In genomic region chr18:63197246-63197791, GRCh38 we compare ENCODE assay signal across 11 cellular contexts.
DNase-seq lines count a peak whose midpoint lies in the region; ATAC-seq and TF ChIP-seq lines count a peak whose summit lies in the region.
"Had no signal": no experiment of that assay in that cellular context is flagged by ENCODE, and none has a peak within 500 bp of the region (broad histone marks: within the 10 kb centered on the region; RNA-seq: fewer than 3 reads in every experiment).

No MANE protein-coding gene starts in this region.

- H4K20me1 ChIP-seq in OCI-LY3 (ENCODE audit: insufficient read depth, low read length), result peaks cover 95% of the 10 kb centered on the region

- no peak overlapping the region for H2AFZ ChIP-seq in OCI-LY3 (ENCODE audit: low read depth, low read length)

- no peak overlapping the region for H3K27ac Mint-ChIP-seq in naive thymus-derived CD8-positive, alpha-beta T cell

- H3K4me2 ChIP-seq in OCI-LY3 (ENCODE audit: low read length), result peak overlapping the region; percentile 36

- ATAC-seq in naive thymus-derived CD8-positive, alpha-beta T cell, result peak; percentile 48 to 52
- ATAC-seq in GM18907 (IDR thresholded peaks at IDR 0.05; ENCODE audit: unreplicated experiment) (no peak), HG03571 (IDR thresholded peaks at IDR 0.05; ENCODE audit: unreplicated experiment) (no peak)
- ATAC-seq: left ventricle myocardium superior had no signal

- H3K79me2 ChIP-seq in OCI-LY3 (ENCODE audit: low read length), result peaks cover 98% of the 10 kb centered on the region

- no peaks in the 10 kb centered on the region for H3K9me3 Mint-ChIP-seq in naive thymus-derived CD8-positive, alpha-beta T cell

- POLR2A ChIA-PET in naive thymus-derived CD8-positive, alpha-beta T cell (lab: Charles Lee), result interaction anchor here (0.7 to 3.5 kb wide), 10 partner anchors 9 to 122 kb away, joined by 3 to 17 read pairs (median 6); partner anchors contain the start of gene BCL2

- DNase-seq in NCI-H748 (lab: John Stamatoyannopoulos, UW; ENCODE audit: unreplicated experiment), result peak; percentile 44
- no peak for DNase-seq in NCI-H748 treated with DMSO at 0.1 percent for 48 hours (lab: John Stamatoyannopoulos, UW)
- DNase-seq in GF-D8 (lab: John Stamatoyannopoulos, UW), result peak; percentile 63
- DNase-seq in naive thymus-derived CD8-positive, alpha-beta T cell, result peak in 4 of 10 donors; percentile 22 to 47 (median 36)
- no peak for DNase-seq in iPS-NIHi11 (ENCODE audit: low spot score)
- DNase-seq: left ventricle myocardium superior, MM.1S, occipital lobe had no signal

- H3K27me3 ChIP-seq in OCI-LY3 (ENCODE audit: low read depth, low read length), result no peaks in the 10 kb centered on the region

- H3K36me3 Mint-ChIP-seq in naive thymus-derived CD8-positive, alpha-beta T cell, result no peaks in the 10 kb centered on the region

- H3K9ac ChIP-seq in OCI-LY3 (ENCODE audit: low read length), result no peak overlapping the region

- H3K4me3 Mint-ChIP-seq in naive thymus-derived CD8-positive, alpha-beta T cell, result no peak overlapping the region

- no peaks in the 10 kb centered on the region for H3K9me3 ChIP-seq in OCI-LY3 (ENCODE audit: insufficient read depth, low read length)

- H3K4me1 Mint-ChIP-seq in naive thymus-derived CD8-positive, alpha-beta T cell, result peaks cover 12 to 43% (median 21%) of the 10 kb centered on the region in 4 donors

- H3K36me3 ChIP-seq in OCI-LY3 (replicated peaks; ENCODE audit: low read depth, low read length), result peaks cover 27% of the 10 kb centered on the region

- H3K4me1 ChIP-seq in OCI-LY3 (ENCODE audit: low read length), result peaks cover 49% of the 10 kb centered on the region

- peak overlapping the region; percentile 21 for H3K27ac ChIP-seq in OCI-LY3 (ENCODE audit: low read length)

- H3K4me3 ChIP-seq in OCI-LY3 (ENCODE audit: low read length), result no peak overlapping the region

- no peak for TF ChIP-seq CTCF in OCI-LY3 (IDR thresholded peaks at IDR 0.05; ENCODE audit: low read depth, low read length)

- H3K27me3 Mint-ChIP-seq in naive thymus-derived CD8-positive, alpha-beta T cell, result no peaks in the 10 kb centered on the region

Comparison
In these comparisons a context has a peak if more than half of its experiments do, and no peak if none do; other contexts are left out.
1. DNase-seq: peak in NCI-H748 (single experiment) and GF-D8 (single experiment); none in NCI-H748 treated with DMSO at 0.1 percent for 48 hours (single experiment) and iPS-NIHi11 (single experiment).
2. ATAC-seq: peak in naive thymus-derived CD8-positive, alpha-beta T cell (2 of 2); none in GM18907 (single experiment) and HG03571 (single experiment).